In the genomic region with DNA sequence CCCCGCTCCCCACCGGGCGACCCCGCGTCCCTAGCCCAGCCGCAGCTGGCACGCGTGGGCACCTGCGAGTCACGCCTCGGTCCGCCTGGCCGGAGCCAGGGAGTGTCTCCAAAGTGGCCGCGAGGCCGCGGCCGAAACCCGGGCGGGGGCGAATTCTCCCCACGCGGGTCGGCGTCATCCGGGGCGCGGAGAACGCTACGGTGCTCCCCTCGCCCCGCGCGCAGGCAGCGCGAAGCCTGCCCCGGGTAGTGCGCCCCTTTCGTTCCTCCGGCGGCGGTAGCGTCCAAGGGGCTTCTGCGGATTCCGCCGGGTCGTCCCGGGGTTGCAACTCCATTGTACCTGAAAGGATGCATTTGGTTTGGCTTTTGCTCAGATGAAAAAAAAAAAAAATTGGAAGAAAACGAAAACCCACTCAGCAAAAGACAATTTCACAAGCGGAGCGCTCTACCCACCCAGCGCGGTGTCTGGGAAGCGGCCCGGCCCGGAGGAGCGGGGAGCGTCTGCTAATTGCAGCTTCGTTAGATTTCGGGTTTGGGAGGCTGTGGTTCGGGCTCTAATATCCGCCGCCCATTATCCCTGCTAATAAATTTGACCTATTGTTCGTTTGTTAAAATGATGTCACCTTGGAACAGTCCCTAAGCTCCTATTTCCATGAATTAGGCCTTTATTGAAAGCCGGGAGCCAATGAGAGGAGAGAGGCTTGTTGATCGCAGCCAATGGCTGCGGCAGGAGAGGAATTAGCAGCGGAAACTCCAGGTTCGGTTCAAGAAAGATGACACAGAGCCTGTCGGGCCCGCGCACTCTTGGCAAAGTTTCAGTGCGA, we compare ENCODE assay signal across 12 cellular contexts.
A peak's percentile ranks its signal among the peaks of the same experiment; 100 is the strongest.
DNase-seq lines count a peak whose midpoint lies in the region; ATAC-seq and TF ChIP-seq lines count a peak whose summit lies in the region.
"Had no signal": no experiment of that assay in that cellular context is flagged by ENCODE, and none has a peak within 500 bp of the region (broad histone marks: within the 10 kb centered on the region; RNA-seq: fewer than 3 reads in every experiment).

TLX3 (plus strand) TSS at position 796 of the 823 bp plus-strand sequence. CDS start 118 bp downstream, outside the sequence.

- H3K4me3 Mint-ChIP-seq in T-helper 2 cell treated with Interferon-gamma antibody and Interleukin-4, amounts not matched to agents 5 μg/mL and 100 μg/mL, for 36 hours = no peak within 1 kb of the TSS

- H3K27me3 Mint-ChIP-seq in T-helper 2 cell treated with Interferon-gamma antibody and Interleukin-4, amounts not matched to agents 5 μg/mL and 100 μg/mL, for 36 hours (ENCODE audit: low read depth) = peaks cover 70% of the 10 kb centered on the region

- H3K27ac Mint-ChIP-seq in T-helper 2 cell treated with Interferon-gamma antibody and Interleukin-4, amounts not matched to agents 5 μg/mL and 100 μg/mL, for 36 hours = peak within 1 kb of the TSS; percentile 36

- H3K36me3 Mint-ChIP-seq in T-helper 2 cell treated with Interferon-gamma antibody and Interleukin-4, amounts not matched to agents 5 μg/mL and 100 μg/mL, for 36 hours (ENCODE audit: low read depth) = peaks cover 3% of the 10 kb centered on the region

- no peak for DNase-seq in T-helper 2 cell treated with Interferon-gamma antibody and Interleukin-4, amounts not matched to agents 5 μg/mL and 100 μg/mL, for 36 hours (ENCODE audit: low spot score)
- DNase-seq in T-helper 2 cell (no peak), NCI-H510A treated with DMSO at 0.1 percent for 48 hours (lab: John Stamatoyannopoulos, UW) (peak; percentile 92), epithelial cell of esophagus (ENCODE audit: low read depth) (peak; percentile 76), retina (peak; percentile 82), pons (ENCODE audit: low spot score) (no peak)
- DNase-seq: GOT3; stimulated activated CD4-positive, alpha-beta T cell treated with anti-CD3 and anti-CD28 coated beads, Interleukin-4, amount 100 ng/mL, for 24 hours had no signal

- no peaks in the 10 kb centered on the region for H3K9me3 Mint-ChIP-seq in T-helper 2 cell treated with Interferon-gamma antibody and Interleukin-4, amounts not matched to agents 5 μg/mL and 100 μg/mL, for 36 hours

- no peak for ATAC-seq in GM21529 (IDR thresholded peaks at IDR 0.05; ENCODE audit: unreplicated experiment)
- ATAC-seq in HG03442 (IDR thresholded peaks at IDR 0.05; ENCODE audit: unreplicated experiment) = no peak
- ATAC-seq: A549, Panc1 had no signal

- no peak for TF ChIP-seq CTCF in epithelial cell of esophagus (IDR thresholded peaks at IDR 0.05; ENCODE audit: insufficient read depth, low read depth, low read length, missing control alignments)

- peaks cover 6% of the 10 kb centered on the region for H3K4me1 Mint-ChIP-seq in T-helper 2 cell treated with Interferon-gamma antibody and Interleukin-4, amounts not matched to agents 5 μg/mL and 100 μg/mL, for 36 hours (ENCODE audit: low read depth)

- H3K4me3 ChIP-seq in epithelial cell of esophagus (ENCODE audit: low read length) = no peak within 1 kb of the TSS
- H3K4me3 ChIP-seq: A549 had no signal

Comparison
In these comparisons a context has a peak if more than half of its experiments do, and no peak if none do; other contexts are left out.
1. DNase-seq: peak in NCI-H510A treated with DMSO at 0.1 percent for 48 hours (single experiment), epithelial cell of esophagus (single experiment) and retina (single experiment); none in T-helper 2 cell treated with Interferon-gamma antibody and Interleukin-4, amounts not matched to agents 5 μg/mL and 100 μg/mL, for 36 hours (single experiment), T-helper 2 cell (0 of 5) and pons (single experiment).